ENCODE assay signal across 8 cellular contexts in the genomic region with DNA sequence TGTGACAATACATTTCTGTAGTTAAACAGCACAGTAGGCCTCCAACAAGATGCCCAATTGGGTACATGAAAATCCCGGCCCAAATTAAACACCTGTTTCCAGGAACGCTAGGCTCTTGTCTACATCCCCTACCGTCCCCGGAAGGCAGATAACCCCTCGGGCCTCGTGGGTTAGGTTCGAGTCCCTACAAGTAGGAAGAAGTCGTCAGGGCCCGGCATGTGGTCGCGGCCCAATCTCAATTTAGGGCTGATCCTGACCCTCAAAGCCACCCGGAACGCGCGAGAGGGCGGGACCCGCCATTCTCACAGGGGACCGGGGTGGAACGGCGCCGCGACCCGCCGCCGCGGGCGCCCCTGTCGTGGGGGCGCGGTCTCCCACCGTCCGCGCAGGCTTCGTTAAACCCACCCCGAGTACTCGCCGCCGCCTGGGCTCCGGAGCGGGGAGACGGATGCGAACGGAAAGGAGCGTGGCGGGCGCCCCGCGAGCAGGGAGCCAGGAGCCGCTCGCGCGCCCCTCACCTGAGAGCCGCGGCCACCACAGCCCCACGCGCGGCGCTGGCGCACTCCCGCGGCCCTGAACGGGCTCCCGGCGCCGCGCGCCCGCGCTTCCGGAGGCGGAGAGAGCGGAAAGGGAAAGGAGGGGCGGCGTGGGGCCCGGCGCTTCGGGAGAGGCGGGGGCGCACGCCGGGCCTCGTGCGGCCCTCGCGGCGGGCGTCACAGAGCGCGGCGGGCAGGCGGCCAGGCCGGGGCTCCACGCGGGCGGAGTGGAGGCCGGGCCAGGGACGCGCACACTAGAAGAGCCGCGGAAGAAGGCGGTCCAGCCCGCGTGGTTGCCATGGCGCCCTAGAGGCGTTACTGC. TPM values are rescaled to one million over a fixed set of nuclear protein-coding genes. Genes with fewer than 3 reads are reported as not detected.
DNase-seq lines count a peak whose midpoint lies in the region; ATAC-seq and TF ChIP-seq lines count a peak whose summit lies in the region.

A gene (minus strand): TSS at position 621 of the 858 bp plus-strand sequence. CDS start 12,804 bp downstream, outside the sequence.

- peak within 1 kb of the TSS; percentile 93 for H3K4me3 Mint-ChIP-seq in activated B cell treated with CpG ODN at 0.5 μM for 24 hours

- H3K9me3 Mint-ChIP-seq in activated B cell treated with CpG ODN at 0.5 μM for 24 hours, result no peaks in the 10 kb centered on the region

- peaks cover 47% of the 10 kb centered on the region for H3K4me1 Mint-ChIP-seq in activated B cell treated with CpG ODN at 0.5 μM for 24 hours

- H3K4me3 ChIP-seq in cardiac fibroblast (replicated peaks in 1 of 2; ENCODE audit: low read depth in 2 of 2, low read length in 2 of 2), result peak within 1 kb of the TSS; percentile 52 to 61

- DNase-seq in NCI-H2171 (lab: John Stamatoyannopoulos, UW) (peak; percentile 34), activated B cell treated with CpG ODN at 0.5 μM for 24 hours (peak; percentile 82), cardiac fibroblast (ENCODE audit: low read depth in 2 of 2) (peak; percentile 89 to 96), inferior parietal cortex (ENCODE audit: extremely low spot score) (peak; percentile 86), smooth muscle cell of the brain vasculature (ENCODE audit: low read depth, low spot score) (peak; percentile 62)

- H3K36me3 Mint-ChIP-seq in activated B cell treated with CpG ODN at 0.5 μM for 24 hours (ENCODE audit: low read depth), result peaks cover 12% of the 10 kb centered on the region

- no peaks in the 10 kb centered on the region for H3K27me3 Mint-ChIP-seq in activated B cell treated with CpG ODN at 0.5 μM for 24 hours

- ATAC-seq in GM18502 (IDR thresholded peaks at IDR 0.05; ENCODE audit: poor library complexity, unreplicated experiment) (peak; percentile 81), HG02943 (IDR thresholded peaks at IDR 0.05; ENCODE audit: low read depth, unreplicated experiment) (peak; percentile 79), activated B cell treated with CpG ODN at 0.5 μM for 24 hours (ENCODE audit: low read depth) (peak; percentile 81)

- intact Hi-C loops in activated B cell treated with CpG ODN at 0.5 μM for 24 hours (cut with micrococcal nuclease), result loop anchor here (1.0 to 10.0 kb wide), 10 partner anchors 11 to 1761 kb away; a partner anchor contains a TSS

- no peak for TF ChIP-seq CTCF in 22Rv1 (IDR thresholded peaks at IDR 0.05)
- TF ChIP-seq CTCF in activated B cell treated with CpG ODN at 0.5 μM for 24 hours (IDR thresholded peaks at IDR 0.05), result no peak
- TF ChIP-seq CTCF in cardiac fibroblast (IDR thresholded peaks at IDR 0.05; ENCODE audit: low read depth, low read length), result no peak

- H3K27ac Mint-ChIP-seq in activated B cell treated with CpG ODN at 0.5 μM for 24 hours, result peak within 1 kb of the TSS; percentile 97

- CTCF ChIA-PET in activated B cell treated with CpG ODN at 0.5 μM for 24 hours (lab: Charles Lee), result interaction anchor here (1.5 kb wide), 1 partner anchor 20 kb away, joined by 3 read pairs; no protein-coding TSS in a partner anchor

- POLR2A ChIA-PET in activated B cell treated with CpG ODN at 0.5 μM for 24 hours (lab: Charles Lee), result interaction anchor here (0.7 to 1.2 kb wide), 3 partner anchors 9 to 193 kb away, joined by 4 to 5 read pairs (median 4); a partner anchor contains a TSS

- H3K27ac ChIP-seq in 22Rv1, result peak within 1 kb of the TSS; percentile 89

RNA-seq across cellular contexts. Expression of the gene that starts here (rescaled TPM):
- total RNA-seq in activated B cell treated with CpG ODN at 0.5 μM for 24 hours, result 42.6 and 44.1 TPM in 2 replicates

Comparison
In these comparisons a context has a peak if more than half of its experiments do, and no peak if none do; other contexts are left out.
1. Peak in every context shown above with its lines: DNase-seq, ATAC-seq, H3K4me3 ChIP-seq and H3K27ac ChIP-seq.
2. DNase-seq: peak in every context shown above with its lines; median percentile 92 in cardiac fibroblast; 86 in inferior parietal cortex; 82 in activated B cell treated with CpG ODN at 0.5 μM for 24 hours; 62 in smooth muscle cell of the brain vasculature; 34 in NCI-H2171.